ENCODE assay signal across 17 cellular contexts in the genomic region with DNA sequence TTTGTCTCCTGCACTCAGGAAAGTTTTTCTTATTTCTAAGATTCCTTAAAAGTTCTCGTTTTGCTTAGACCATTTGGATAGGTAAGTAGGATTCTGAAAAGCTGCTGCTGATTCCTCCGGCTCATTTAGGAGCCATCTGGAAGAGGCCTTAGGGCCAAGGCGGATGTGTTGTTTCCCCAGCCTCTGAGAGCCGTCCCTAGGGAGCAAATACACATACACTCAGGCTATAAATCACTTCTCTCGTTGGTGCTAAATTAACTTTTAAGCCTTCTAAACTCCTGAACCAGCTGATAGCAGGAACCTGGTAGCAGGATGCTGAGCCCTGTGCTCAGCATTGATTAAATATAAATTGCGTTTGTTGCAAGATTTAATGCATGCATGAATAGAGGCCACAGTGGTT.
DNase-seq lines count a peak whose midpoint lies in the region; ATAC-seq and TF ChIP-seq lines count a peak whose summit lies in the region.
"Had no signal": no experiment of that assay in that cellular context is flagged by ENCODE, and none has a peak within 500 bp of the region (broad histone marks: within the 10 kb centered on the region; RNA-seq: fewer than 3 reads in every experiment).

No MANE protein-coding gene starts in this region.

- no peak for ATAC-seq in GM18519 (IDR thresholded peaks at IDR 0.05; ENCODE audit: low FRiP score, unreplicated experiment)
- ATAC-seq: A549; activated T-cell treated with anti-CD3 and anti-CD28 coated beads, Interleukin-2, amount 50 U/mL, for 4 hours; GM12878 had no signal

- H3K4me3 ChIP-seq in cardiac fibroblast (replicated peaks in 1 of 2; ENCODE audit: low read depth in 2 of 2, low read length in 2 of 2), result no peak overlapping the region
- H3K4me3 ChIP-seq: A549, GM12878, pancreas, PC-9 had no signal

- TF ChIP-seq CTCF in cardiac fibroblast (IDR thresholded peaks at IDR 0.05; ENCODE audit: low read depth, low read length), result no peak

- DNase-seq in NCI-H2081 (lab: John Stamatoyannopoulos, UW) (peak; percentile 8 to 15), NCI-H2081 treated with DMSO at 0.1 percent for 48 hours (lab: John Stamatoyannopoulos, UW) (no peak), NCI-H1694 treated with DMSO at 0.1 percent for 48 hours (lab: John Stamatoyannopoulos, UW) (peak; percentile 34), cardiac fibroblast (ENCODE audit: low read depth in 2 of 2) (peak; percentile 34 to 40), retina (peak; percentile 30)
- DNase-seq in activated CD4-positive, alpha-beta T cell treated with anti-CD3 and anti-CD28 coated beads for 4 hours, result no peak
- no peak for DNase-seq in activated effector memory CD4-positive, alpha-beta T cell treated with Interleukin-2 at 50 U/mL for 16 hours
- DNase-seq: activated CD4-positive, alpha-beta T cell treated with anti-CD3 and anti-CD28 coated beads, Interleukin-2, amount 10 ng/mL, durations not matched to agents 7 days and 5 days; activated T-cell treated with anti-CD3 and anti-CD28 coated beads, Interleukin-2, amount 50 U/mL, for 4 hours; amygdala; foreskin fibroblast; NCI-H1930; pancreas; PC-9 had no signal

Comparison
In these comparisons a context has a peak if more than half of its experiments do, and no peak if none do; other contexts are left out.
1. DNase-seq: peak in NCI-H2081 (2 of 2), NCI-H1694 treated with DMSO at 0.1 percent for 48 hours (single experiment), cardiac fibroblast (2 of 2) and retina (single experiment); none in NCI-H2081 treated with DMSO at 0.1 percent for 48 hours (single experiment), activated CD4-positive, alpha-beta T cell treated with anti-CD3 and anti-CD28 coated beads for 4 hours (0 of 2) and activated effector memory CD4-positive, alpha-beta T cell treated with Interleukin-2 at 50 U/mL for 16 hours (single experiment).